Comparison of ENCODE assay signal across 14 cellular contexts in the genomic region with DNA sequence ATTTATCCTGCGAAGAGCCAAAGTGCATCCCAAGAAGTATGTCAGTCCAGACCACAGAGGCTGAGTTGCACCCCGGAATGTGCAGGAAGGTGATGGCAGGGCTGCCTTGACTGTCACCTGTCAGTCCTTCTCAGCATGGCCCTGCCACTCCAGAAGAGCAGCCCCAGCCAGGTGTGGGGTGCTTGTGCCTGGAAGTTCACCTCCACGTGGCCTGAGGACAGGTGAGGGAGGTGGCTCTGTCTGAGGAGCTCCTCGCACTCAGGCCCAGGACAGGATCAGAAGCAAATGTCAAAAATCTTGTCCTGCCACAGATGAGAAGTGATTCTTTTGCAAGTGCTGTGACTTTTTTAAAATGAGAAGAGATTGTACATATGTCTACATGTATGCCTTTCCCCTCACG. TPM values are rescaled to one million over a fixed set of nuclear protein-coding genes. Genes with fewer than 3 reads are reported as not detected.
A peak's percentile ranks its signal among the peaks of the same experiment; 100 is the strongest.
DNase-seq lines count a peak whose midpoint lies in the region; ATAC-seq and TF ChIP-seq lines count a peak whose summit lies in the region.
"Had no signal": no experiment of that assay in that cellular context is flagged by ENCODE, and none has a peak within 500 bp of the region (broad histone marks: within the 10 kb centered on the region; RNA-seq: fewer than 3 reads in every experiment).

No MANE protein-coding gene starts in this region.

- no TSS peak for BruUV-seq in PC-3 (replicated peaks; lab: Mats Ljungman, UMichigan)

- H3K79me2 ChIP-seq in PC-3 (ENCODE audit: low read length), result no peaks in the 10 kb centered on the region
- H3K79me2 ChIP-seq in smooth muscle cell (ENCODE audit: low read depth), result no peaks in the 10 kb centered on the region

- H3K9ac ChIP-seq in PC-3 (ENCODE audit: low read length), result peak overlapping the region; percentile 89; the same call in 1 of the 2 replicates
- no peak overlapping the region for H3K9ac ChIP-seq in smooth muscle cell (ENCODE audit: low read depth)
- H3K9ac ChIP-seq: GM23248 had no signal

- H3K27ac ChIP-seq in PC-3 (ENCODE audit: low read length), result peak overlapping the region; percentile 100
- no peak overlapping the region for H3K27ac ChIP-seq in coronary artery
- peak overlapping the region; percentile 85 for H3K27ac ChIP-seq in smooth muscle cell (ENCODE audit: low read depth)
- H3K27ac ChIP-seq: SK-N-MC had no signal

- TF ChIP-seq POLR2A in erythroblast (IDR thresholded peaks at IDR 0.05; ENCODE audit: low read length), result no peak

- H3F3A ChIP-seq in PC-3 (ENCODE audit: low read length, unreplicated experiment) (peaks cover 9% of the 10 kb centered on the region), smooth muscle cell (ENCODE audit: low read depth) (peaks cover 13% of the 10 kb centered on the region)

- H3K9me2 ChIP-seq in PC-3 (replicated peaks; ENCODE audit: low read length), result no peaks in the 10 kb centered on the region

- H3K36me3 ChIP-seq in PC-3 (ENCODE audit: low read depth, low read length), result no peaks in the 10 kb centered on the region
- no peaks in the 10 kb centered on the region for H3K36me3 ChIP-seq in smooth muscle cell (ENCODE audit: low read depth)

- WGBS in smooth muscle cell (ENCODE audit: low lambda C conversion rate), result 99% methylated on average over 5 of the region's 5 CpGs

- POLR2A ChIA-PET in PC-3 (lab: Charles Lee; ENCODE audit: unreplicated experiment), result no interaction called here

- intact Hi-C loops in PC-3 (cut with micrococcal nuclease), result no loop called here

- ATAC-seq in PC-3 (no peak), GM21723 (IDR thresholded peaks at IDR 0.05; ENCODE audit: unreplicated experiment) (no peak)

- no peak for TF ChIP-seq CTCF in PC-3 (conservative IDR thresholded peaks at IDR 0.05; ENCODE audit: low read depth, low read length)
- TF ChIP-seq CTCF in coronary artery (IDR thresholded peaks at IDR 0.05), result no peak
- TF ChIP-seq CTCF in smooth muscle cell (IDR thresholded peaks at IDR 0.05; ENCODE audit: borderline replicate concordance, insufficient read depth, poor library complexity, severe bottlenecking), result no peak

- H3K4me1 ChIP-seq in PC-3 (ENCODE audit: insufficient read depth, low read length) (peaks cover 28% of the 10 kb centered on the region), smooth muscle cell (ENCODE audit: low read depth) (peaks cover 12% of the 10 kb centered on the region)

- CTCF ChIA-PET in PC-3 (lab: Charles Lee), result no interaction called here

- no peaks in the 10 kb centered on the region for H3K27me3 ChIP-seq in PC-3 (ENCODE audit: low read length)
- H3K27me3 ChIP-seq in smooth muscle cell (ENCODE audit: low read depth), result no peaks in the 10 kb centered on the region

- H3K9me3 ChIP-seq in PC-3 (ENCODE audit: low read length), result no peaks in the 10 kb centered on the region
- no peaks in the 10 kb centered on the region for H3K9me3 ChIP-seq in smooth muscle cell (replicated peaks; ENCODE audit: low read depth)

- H2AFZ ChIP-seq in PC-3 (ENCODE audit: low read length) (no peak overlapping the region), smooth muscle cell (ENCODE audit: low read depth) (no peak overlapping the region)
- H2AFZ ChIP-seq: GM23248 had no signal

- no peak for DNase-seq in PC-3
- peak; percentile 29 for DNase-seq in coronary artery (ENCODE audit: low spot score)
- DNase-seq in mesenteric fat pad (ENCODE audit: low spot score), result peak; percentile 51
- DNase-seq in smooth muscle cell (lab: John Stamatoyannopoulos, UW; ENCODE audit: unreplicated experiment), result no peak
- DNase-seq in erythroblast (lab: John Stamatoyannopoulos, UW), result no peak
- DNase-seq in foreskin melanocyte, result no peak
- DNase-seq: ACHN, DMS79, GM23248, NCI-H187, NCI-H226 had no signal

- H3K4me3 ChIP-seq in PC-3 (ENCODE audit: low read length) (no peak overlapping the region), coronary artery (no peak overlapping the region), smooth muscle cell (no peak overlapping the region)
- H3K4me3 ChIP-seq: GM23248, K562, SK-N-MC had no signal

- no peaks in the 10 kb centered on the region for H4K20me1 ChIP-seq in PC-3 (ENCODE audit: low read length)
- no peaks in the 10 kb centered on the region for H4K20me1 ChIP-seq in smooth muscle cell (ENCODE audit: low read depth)

- no peak overlapping the region for H3K4me2 ChIP-seq in PC-3 (ENCODE audit: low read length)
- H3K4me2 ChIP-seq in smooth muscle cell, result no peak overlapping the region

RNA-seq across cellular contexts. Expression of a gene that starts 31.4 kb away (rescaled TPM):
- total RNA-seq in PC-3 (2014; rRNA removed) (11.0 and 11.2 TPM in 2 replicates), mesenteric fat pad (3.9 TPM), smooth muscle cell (0.85 and 1.5 TPM in 2 replicates)
- 0.62 and 1.0 TPM in 2 replicates for polyA plus RNA-seq in smooth muscle cell
- total RNA-seq: GM23248 had no signal
- polyA plus RNA-seq: GM23248, K562 had no signal

Comparison
In these comparisons a context has a peak if more than half of its experiments do, and no peak if none do; other contexts are left out.
1. DNase-seq: peak in coronary artery (single experiment) and mesenteric fat pad (single experiment); none in PC-3 (single experiment), smooth muscle cell (single experiment), erythroblast (0 of 2) and foreskin melanocyte (single experiment).
2. H3K27ac ChIP-seq: peak in PC-3 (single experiment) and smooth muscle cell (single experiment); none in coronary artery (0 of 2).